ENCODE assay signal across 14 cellular contexts in genomic region chr7:150481955-150482354, GRCh38. TPM values are rescaled to one million over a fixed set of nuclear protein-coding genes. Genes with fewer than 3 reads are reported as not detected.
A peak's percentile ranks its signal among the peaks of the same experiment; 100 is the strongest.
DNase-seq lines count a peak whose midpoint lies in the region; ATAC-seq and TF ChIP-seq lines count a peak whose summit lies in the region.
"Had no signal": no experiment of that assay in that cellular context is flagged by ENCODE, and none has a peak within 500 bp of the region (broad histone marks: within the 10 kb centered on the region; RNA-seq: fewer than 3 reads in every experiment).

No MANE protein-coding gene starts in this region.

- peaks cover 34% of the 10 kb centered on the region for H3K36me3 ChIP-seq in KOPT-K1 (ENCODE audit: insufficient read depth, low read length)
- H3K36me3 ChIP-seq in gastrocnemius medialis: no peaks in the 10 kb centered on the region

- peaks cover 25% of the 10 kb centered on the region for H3K36me3 Mint-ChIP-seq in activated CD4-positive, alpha-beta T cell treated with anti-CD3 and anti-CD28 coated beads, Interleukin-2, amount 10 ng/mL, durations not matched to agents 24 days and 14 days (ENCODE audit: low read depth)
- peaks cover 25% of the 10 kb centered on the region for H3K36me3 Mint-ChIP-seq in effector memory CD8-positive, alpha-beta T cell (ENCODE audit: insufficient read depth)
- H3K36me3 Mint-ChIP-seq: IgD-negative memory B cell, naive B cell had no signal

- peaks cover 4% of the 10 kb centered on the region for H3K9me3 Mint-ChIP-seq in activated CD4-positive, alpha-beta T cell treated with anti-CD3 and anti-CD28 coated beads, Interleukin-2, amount 10 ng/mL, durations not matched to agents 24 days and 14 days
- no peaks in the 10 kb centered on the region for H3K9me3 Mint-ChIP-seq in effector memory CD8-positive, alpha-beta T cell
- H3K9me3 Mint-ChIP-seq: IgD-negative memory B cell had no signal

- peaks cover 0 to 10% of the 10 kb centered on the region in 2 donors for H3K4me1 ChIP-seq in gastrocnemius medialis

- peak overlapping the region; percentile 100 for H3K27ac Mint-ChIP-seq in activated CD4-positive, alpha-beta T cell treated with anti-CD3 and anti-CD28 coated beads, Interleukin-2, amount 10 ng/mL, durations not matched to agents 24 days and 14 days
- peak overlapping the region; percentile 90 to 94 for H3K27ac Mint-ChIP-seq in effector memory CD8-positive, alpha-beta T cell

- H3K4me3 ChIP-seq in gastrocnemius medialis: no peak overlapping the region

- H3K9me3 ChIP-seq in KOPT-K1 (ENCODE audit: insufficient read depth, low read length, poor library complexity, severe bottlenecking) (no peaks in the 10 kb centered on the region), gastrocnemius medialis (no peaks in the 10 kb centered on the region)

- peak; percentile 71 for DNase-seq in activated CD4-positive, alpha-beta T cell treated with anti-CD3 and anti-CD28 coated beads, Interleukin-2, amount 10 ng/mL, durations not matched to agents 24 days and 14 days
- DNase-seq in activated CD4-positive, alpha-beta T cell treated with anti-CD3 and anti-CD28 coated beads for 48 hours: no peak
- DNase-seq in effector memory CD8-positive, alpha-beta T cell: no peak
- no peak for DNase-seq in gastrocnemius medialis
- DNase-seq in epidermal melanocyte (ENCODE audit: insufficient read length, low spot score): no peak
- DNase-seq in NCI-H1930 (lab: John Stamatoyannopoulos, UW): no peak
- DNase-seq: COR-L47, kidney glomerular epithelial cell, naive B cell, NCI-H1048 had no signal

- H3K4me3 Mint-ChIP-seq in activated CD4-positive, alpha-beta T cell treated with anti-CD3 and anti-CD28 coated beads, Interleukin-2, amount 10 ng/mL, durations not matched to agents 24 days and 14 days: peak overlapping the region; percentile 86
- H3K4me3 Mint-ChIP-seq in effector memory CD8-positive, alpha-beta T cell: peak overlapping the region; percentile 76 to 86

- peak overlapping the region; percentile 76 for H3K27ac ChIP-seq in KOPT-K1 (ENCODE audit: low read depth, low read length, poor library complexity, severe bottlenecking)
- peak overlapping the region in 3 of 4 donors; percentile 28 to 68 (median 62) for H3K27ac ChIP-seq in gastrocnemius medialis

- ATAC-seq in effector memory CD8-positive, alpha-beta T cell (replicated peaks): no peak
- no peak for ATAC-seq in gastrocnemius medialis
- no peak for ATAC-seq in GM19328 (IDR thresholded peaks at IDR 0.05; ENCODE audit: unreplicated experiment)

- H3K4me1 Mint-ChIP-seq in activated CD4-positive, alpha-beta T cell treated with anti-CD3 and anti-CD28 coated beads, Interleukin-2, amount 10 ng/mL, durations not matched to agents 24 days and 14 days: peaks cover 86% of the 10 kb centered on the region
- peaks cover 61 to 86% of the 10 kb centered on the region in 2 donors for H3K4me1 Mint-ChIP-seq in effector memory CD8-positive, alpha-beta T cell (ENCODE audit: low read depth in 2 of 2)

- TF ChIP-seq CTCF in gastrocnemius medialis (IDR thresholded peaks at IDR 0.05 in 4 of 5, conservative IDR thresholded peaks at IDR 0.05 in 1 of 5): no peak

- no peaks in the 10 kb centered on the region for H3K27me3 ChIP-seq in gastrocnemius medialis

- intact Hi-C loops in activated CD4-positive, alpha-beta T cell treated with anti-CD3 and anti-CD28 coated beads, Interleukin-2, amount 10 ng/mL, durations not matched to agents 24 days and 14 days (cut with micrococcal nuclease): loop anchor here (1.0 kb wide), 4 partner anchors 20 to 273 kb away; partner anchors contain the start of gene GIMAP8
- intact Hi-C loops in gastrocnemius medialis (cut with DNase I; ENCODE audit: low total_unique reads): no loop called here

- no peak for TF ChIP-seq POLR2A in gastrocnemius medialis (IDR thresholded peaks at IDR 0.05)

- in situ Hi-C loops in gastrocnemius medialis (cut with MboI; ENCODE audit: low sequenced_read_pairs in 4 of 4): no loop called here

- H3K27me3 Mint-ChIP-seq in activated CD4-positive, alpha-beta T cell treated with anti-CD3 and anti-CD28 coated beads, Interleukin-2, amount 10 ng/mL, durations not matched to agents 24 days and 14 days: no peaks in the 10 kb centered on the region
- no peaks in the 10 kb centered on the region for H3K27me3 Mint-ChIP-seq in effector memory CD8-positive, alpha-beta T cell
- H3K27me3 Mint-ChIP-seq: naive B cell had no signal

RNA-seq across cellular contexts. Expression of gene GIMAP8, which starts 31.5 kb away (rescaled TPM):
- total RNA-seq in activated CD4-positive, alpha-beta T cell treated with anti-CD3 and anti-CD28 coated beads, Interleukin-2, amount 10 ng/mL, durations not matched to agents 24 days and 14 days: 7.9 and 8.5 TPM in 2 replicates
- 10 to 100 TPM in 1 of 4 donors, 1 to 10 TPM in 3; 5.4 to 10.4 (median 7.1) TPM for total RNA-seq in gastrocnemius medialis
- total RNA-seq: H1 had no signal

RNA-seq across cellular contexts. Expression of gene GIMAP7, which starts 32.7 kb away (rescaled TPM):
- total RNA-seq in activated CD4-positive, alpha-beta T cell treated with anti-CD3 and anti-CD28 coated beads, Interleukin-2, amount 10 ng/mL, durations not matched to agents 24 days and 14 days: 40.5 and 45.0 TPM in 2 replicates
- 1 to 10 TPM; 6.6 to 7.8 (median 7.0) TPM for total RNA-seq in gastrocnemius medialis
- total RNA-seq: H1 had no signal
